ENCODE assay signal across 8 cellular contexts in the genomic region with DNA sequence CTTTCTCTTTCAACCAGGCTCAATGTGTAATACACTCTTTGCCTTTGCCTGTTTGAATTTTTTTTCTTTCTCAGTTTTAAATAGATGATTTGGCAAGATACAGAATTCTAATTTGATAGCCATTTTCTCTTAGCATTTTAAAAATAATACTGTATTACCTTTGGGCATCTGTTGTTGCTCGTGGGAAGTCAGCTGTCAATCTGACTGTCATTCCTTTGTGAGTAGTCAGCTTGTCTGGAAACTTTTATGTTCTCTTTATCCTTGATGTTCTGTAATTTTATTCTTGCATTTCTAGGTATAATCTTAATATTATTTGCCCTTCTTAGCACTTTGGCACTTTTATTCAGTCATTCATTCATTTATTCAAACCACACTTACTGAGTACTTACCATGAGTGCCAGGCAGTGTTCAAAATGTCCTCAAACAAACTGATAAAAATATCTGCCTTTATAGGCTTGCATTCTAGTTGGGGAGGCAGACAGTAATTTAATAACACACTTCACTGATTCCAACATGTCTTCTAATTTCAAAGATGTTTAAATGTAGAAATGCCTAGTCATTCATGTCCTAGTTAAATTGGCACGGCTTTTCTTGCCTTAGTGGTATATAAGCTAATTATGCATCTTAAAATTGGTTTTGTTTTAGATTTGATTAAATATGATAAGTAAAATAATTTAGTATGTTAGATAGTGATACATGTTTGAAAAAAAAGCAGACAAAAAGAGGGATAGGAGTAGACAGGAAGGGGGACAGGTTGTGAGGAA. TPM values are rescaled to one million over a fixed set of nuclear protein-coding genes. Genes with fewer than 3 reads are reported as not detected.
DNase-seq lines count a peak whose midpoint lies in the region; ATAC-seq and TF ChIP-seq lines count a peak whose summit lies in the region.

No MANE protein-coding gene starts in this region.

- H2AFZ ChIP-seq in PC-3 (ENCODE audit: low read length) = no peak overlapping the region

- BruUV-seq in PC-3 (replicated peaks; lab: Mats Ljungman, UMichigan) = no TSS peak

- H3K27me3 Mint-ChIP-seq in endothelial cell (ENCODE audit: unreplicated experiment) = peaks cover 11% of the 10 kb centered on the region

- intact Hi-C loops in PC-3 (cut with micrococcal nuclease) = loop anchor here (5.0 kb wide), 1 partner anchor 149 kb away; a partner anchor contains a TSS

- no peak for ATAC-seq in PC-3
- no peak for ATAC-seq in HG03432 (IDR thresholded peaks at IDR 0.05; ENCODE audit: unreplicated experiment)

- H3K4me2 ChIP-seq in PC-3 (ENCODE audit: low read length) = peak overlapping the region; percentile 80

- H3K9me3 ChIP-seq in PC-3 (ENCODE audit: low read length) = no peaks in the 10 kb centered on the region

- H3K4me1 ChIP-seq in PC-3 (ENCODE audit: insufficient read depth, low read length) (peaks cover 21% of the 10 kb centered on the region), rectal smooth muscle tissue (ENCODE audit: control insufficient read depth, insufficient read depth, low read length) (peaks cover 18% of the 10 kb centered on the region)

- H3K27me3 ChIP-seq in PC-3 (ENCODE audit: low read length) (no peaks in the 10 kb centered on the region), rectal smooth muscle tissue (ENCODE audit: control insufficient read depth, insufficient read depth, low read length) (no peaks in the 10 kb centered on the region)

- peak overlapping the region; percentile 50 for H3K27ac Mint-ChIP-seq in endothelial cell (ENCODE audit: unreplicated experiment)

- H3F3A ChIP-seq in PC-3 (ENCODE audit: low read length, unreplicated experiment) = no peaks in the 10 kb centered on the region

- peak overlapping the region; percentile 87; the same call in 1 of the 2 replicates for H3K4me3 ChIP-seq in GM08714 (ENCODE audit: low read length)
- peak overlapping the region; percentile 94 for H3K4me3 ChIP-seq in PC-3 (ENCODE audit: low read length)
- peak overlapping the region; percentile 44 for H3K4me3 ChIP-seq in rectal smooth muscle tissue (ENCODE audit: low read length)

- H3K4me3 Mint-ChIP-seq in endothelial cell (ENCODE audit: unreplicated experiment) = peak overlapping the region; percentile 78

- H4K20me1 ChIP-seq in PC-3 (ENCODE audit: low read length) = peaks cover 50% of the 10 kb centered on the region

- no peaks in the 10 kb centered on the region for H3K9me3 Mint-ChIP-seq in endothelial cell (ENCODE audit: unreplicated experiment)

- DNase-seq in PC-3 = peak; percentile 28
- no peak for DNase-seq in endothelial cell (ENCODE audit: low spot score)
- DNase-seq in EL = no peak
- DNase-seq in GM10266 (ENCODE audit: extremely low spot score) = no peak
- DNase-seq in ureter (ENCODE audit: low spot score) = no peak

- H3K27ac ChIP-seq in PC-3 (ENCODE audit: low read length) (no peak overlapping the region), rectal smooth muscle tissue (ENCODE audit: low read depth, low read length) (no peak overlapping the region)

- no peaks in the 10 kb centered on the region for H3K9me2 ChIP-seq in PC-3 (replicated peaks; ENCODE audit: low read length)

- POLR2A ChIA-PET in PC-3 (lab: Charles Lee; ENCODE audit: unreplicated experiment) = no interaction called here

- H3K4me1 Mint-ChIP-seq in endothelial cell (ENCODE audit: unreplicated experiment) = peaks cover 36% of the 10 kb centered on the region

- peak overlapping the region; percentile 0; the same call in 1 of the 2 replicates for H3K9ac ChIP-seq in PC-3 (ENCODE audit: low read length)
- H3K9ac ChIP-seq in rectal smooth muscle tissue (ENCODE audit: low read length) = no peak overlapping the region

- TF ChIP-seq CTCF in PC-3 (conservative IDR thresholded peaks at IDR 0.05; ENCODE audit: low read depth, low read length) (no peak), endothelial cell (IDR thresholded peaks at IDR 0.05; ENCODE audit: unreplicated experiment) (no peak), GM10266 (IDR thresholded peaks at IDR 0.05; ENCODE audit: control insufficient read depth, insufficient read depth, low read depth, missing control alignments) (no peak)

- H3K79me2 ChIP-seq in PC-3 (ENCODE audit: low read length) = peaks cover 87% of the 10 kb centered on the region

- CTCF ChIA-PET in PC-3 (lab: Charles Lee) = interaction anchor here (0.6 kb wide), 1 partner anchor 326 kb away, joined by 3 read pairs; no protein-coding TSS in a partner anchor

- peaks cover 26% of the 10 kb centered on the region for H3K36me3 ChIP-seq in PC-3 (ENCODE audit: low read depth, low read length)
- peaks cover 7% of the 10 kb centered on the region for H3K36me3 ChIP-seq in rectal smooth muscle tissue (ENCODE audit: control insufficient read depth, insufficient read depth, low read length)

- no peaks in the 10 kb centered on the region for H3K36me3 Mint-ChIP-seq in endothelial cell (ENCODE audit: low read depth, unreplicated experiment)

RNA-seq across cellular contexts. Expression of a gene that starts 3.8 kb away (rescaled TPM):
- 21.5 and 24.5 TPM in 2 replicates for total RNA-seq in PC-3 (2014; rRNA removed)
- 19.4 TPM for total RNA-seq in endothelial cell (ENCODE audit: unreplicated experiment)
- 20.5 TPM for total RNA-seq in ureter

Comparison
In these comparisons a context has a peak if more than half of its experiments do, and no peak if none do; other contexts are left out.
1. H3K4me3 ChIP-seq: peak in every context shown above with its lines; median percentile 94 in PC-3; 87 in GM08714; 44 in rectal smooth muscle tissue.